Comparison of ENCODE assay signal across 8 cellular contexts in genomic region chr18:63844254-63844653, GRCh38. TPM values are rescaled to one million over a fixed set of nuclear protein-coding genes. Genes with fewer than 3 reads are reported as not detected.
A peak's percentile ranks its signal among the peaks of the same experiment; 100 is the strongest.
DNase-seq lines count a peak whose midpoint lies in the region; ATAC-seq and TF ChIP-seq lines count a peak whose summit lies in the region.

No MANE protein-coding gene starts in this region.

- no peak overlapping the region for H3K27ac ChIP-seq in VCaP
- H3K27ac ChIP-seq in lung (ENCODE audit: low read depth in 1 of 2, low read length in 1 of 2): no peak overlapping the region
- H3K27ac ChIP-seq in stomach: no peak overlapping the region

- no peaks in the 10 kb centered on the region for H3K9me3 ChIP-seq in lung (ENCODE audit: control insufficient read depth in 2 of 2, insufficient read depth in 1 of 2, low read length in 1 of 2)
- H3K9me3 ChIP-seq in stomach: no peaks in the 10 kb centered on the region

- no peaks in the 10 kb centered on the region for H3K27me3 ChIP-seq in lung (ENCODE audit: control insufficient read depth, insufficient read depth)
- H3K27me3 ChIP-seq in stomach: peaks cover 0 to 8% (median 0%) of the 10 kb centered on the region in 3 donors

- ATAC-seq in GM19455 (IDR thresholded peaks at IDR 0.05; ENCODE audit: unreplicated experiment) (peak; percentile 62), lung (ENCODE audit: insufficient read depth, low FRiP score) (no peak)

- intact Hi-C loops in stomach (cut with DNase I; ENCODE audit: low total_unique reads): no loop called here

- H3K4me3 ChIP-seq in lung (no peak overlapping the region), stomach (no peak overlapping the region)

- DNase-seq in DMS53 (lab: John Stamatoyannopoulos, UW): peak; percentile 80
- DNase-seq in Kasumi-1 (lab: John Stamatoyannopoulos, UW): peak; percentile 60 to 80
- no peak for DNase-seq in lung (ENCODE audit: low spot score)
- DNase-seq in stimulated activated CD4-positive, alpha-beta T cell treated with anti-CD3 and anti-CD28 coated beads, Interleukin-1b, Interleukin-23, amount 100 ng/mL, for 48 hours: no peak
- DNase-seq in stomach: no peak
- DNase-seq in hepatic stellate cell (ENCODE audit: low spot score): no peak

- H3K4me1 ChIP-seq in lung (ENCODE audit: control insufficient read depth in 2 of 2, insufficient read depth in 2 of 2, low read length in 2 of 2): no peaks in the 10 kb centered on the region
- H3K4me1 ChIP-seq in stomach: no peaks in the 10 kb centered on the region

- TF ChIP-seq POLR2A in stomach (IDR thresholded peaks at IDR 0.05): no peak

- 7 to 10% methylated on average over 3 of the region's 3 CpGs for WGBS in lung, 2 donors
- WGBS in stomach, 5 donors: 8 to 16% (median 12%) methylated on average over 3 of the region's 3 CpGs

- TF ChIP-seq CTCF in VCaP (conservative IDR thresholded peaks at IDR 0.05) (peak; percentile 66), lung (IDR thresholded peaks at IDR 0.05; ENCODE audit: control extremely low read depth, extremely low read depth) (peak; percentile 8), stomach (IDR thresholded peaks at IDR 0.05) (no peak)

- H3K36me3 ChIP-seq in lung (ENCODE audit: control insufficient read depth in 2 of 2, insufficient read depth in 2 of 2, low read length in 2 of 2) (no peaks in the 10 kb centered on the region), stomach (no peaks in the 10 kb centered on the region)

- TF ChIP-seq EP300 in stomach (IDR thresholded peaks at IDR 0.05): no peak

RNA-seq across cellular contexts. Expression of gene SERPINB2, which starts 43.3 kb away (rescaled TPM):
- total RNA-seq in lung (1 to 10 TPM; 1.3 TPM), stomach (1 to 10 TPM in 1 of 5 donors, not detected in 4; 1.8 TPM)
- polyA plus RNA-seq in lung (10 to 100 TPM in 1 of 2 donors, 1 to 10 TPM in 1; 4.3 to 14.5 TPM), stomach (10 to 100 TPM in 1 of 3 donors, 1 to 10 TPM in 1, under 1 TPM in 1; 0.46 to 22.4 (median 4.1) TPM)

Comparison
In these comparisons a context has a peak if more than half of its experiments do, and no peak if none do; other contexts are left out.
1. DNase-seq: peak in DMS53 (single experiment) and Kasumi-1 (2 of 2); none in lung (single experiment), stimulated activated CD4-positive, alpha-beta T cell treated with anti-CD3 and anti-CD28 coated beads, Interleukin-1b, Interleukin-23, amount 100 ng/mL, for 48 hours (single experiment), stomach (single experiment) and hepatic stellate cell (single experiment).
2. CTCF ChIP-seq: peak in VCaP (single experiment) and lung (single experiment); none in stomach (0 of 7).